Comparison of ENCODE assay signal across 9 cellular contexts in the genomic region with DNA sequence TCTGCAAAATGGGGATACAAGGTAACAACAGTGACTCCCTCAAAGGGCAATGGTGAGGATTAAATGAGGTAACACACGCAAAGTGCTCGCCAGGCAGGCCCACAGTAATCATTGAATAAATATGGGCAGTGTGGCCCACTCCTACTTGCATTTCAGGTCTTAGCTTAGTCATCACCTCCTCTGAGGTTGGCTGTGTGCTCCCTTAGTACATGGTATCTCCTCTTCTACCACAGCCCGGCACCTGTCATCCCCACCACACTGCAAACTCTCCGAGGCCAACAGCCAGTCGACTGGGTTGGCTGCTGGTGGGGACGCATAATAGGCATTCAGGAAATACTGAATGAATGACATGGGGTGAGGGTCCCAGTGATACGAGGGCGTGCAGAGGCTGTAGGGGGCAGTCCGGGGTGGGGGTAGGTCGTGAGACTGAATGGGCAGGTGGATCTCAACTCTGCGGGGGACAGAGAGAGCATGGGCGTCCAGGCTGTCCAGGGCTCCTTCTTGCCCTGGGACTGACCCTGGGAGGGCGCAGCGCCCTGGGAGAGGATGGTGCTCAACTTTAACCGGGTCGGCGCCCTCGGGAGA. TPM values are rescaled to one million over a fixed set of nuclear protein-coding genes. Genes with fewer than 3 reads are reported as not detected.
DNase-seq lines count a peak whose midpoint lies in the region; ATAC-seq and TF ChIP-seq lines count a peak whose summit lies in the region.
"Had no signal": no experiment of that assay in that cellular context is flagged by ENCODE, and none has a peak within 500 bp of the region (broad histone marks: within the 10 kb centered on the region; RNA-seq: fewer than 3 reads in every experiment).

No MANE protein-coding gene starts in this region.

- H3K36me3 ChIP-seq in adrenal gland (replicated peaks in 1 of 2) (no peaks in the 10 kb centered on the region), stomach (no peaks in the 10 kb centered on the region)

- DNase-seq in NCI-H510A treated with DMSO at 0.1 percent for 48 hours (lab: John Stamatoyannopoulos, UW) (peak; percentile 5), NCI-H510A (lab: John Stamatoyannopoulos, UW) (no peak), adrenal gland (peak in 1 of 7 donors; percentile 31), left colon (no peak), stomach (peak; percentile 42), NCI-H1048 (lab: John Stamatoyannopoulos, UW) (no peak), occipital lobe (lab: John Stamatoyannopoulos, UW) (no peak)

- H3K27me3 ChIP-seq in adrenal gland (no peaks in the 10 kb centered on the region), stomach (peaks cover 0 to 20% (median 0%) of the 10 kb centered on the region in 3 donors)

- intact Hi-C loops in adrenal gland (cut with DNase I) (no loop called here), left colon (cut with DNase I, micrococcal nuclease) (no loop called here), stomach (cut with DNase I; ENCODE audit: low total_unique reads) (no loop called here)

- TF ChIP-seq POLR2A in adrenal gland (IDR thresholded peaks at IDR 0.05) (no peak), stomach (IDR thresholded peaks at IDR 0.05) (no peak)

- 13 to 25% (median 21%) methylated on average over 13 to 18 of the region's 18 CpGs for whole genome bisulfite sequencing in adrenal gland, 4 donors
- 12 to 24% (median 21%) methylated on average over 11 to 18 of the region's 18 CpGs for WGBS in stomach, 5 donors

- no peak for TF ChIP-seq EP300 in stomach (IDR thresholded peaks at IDR 0.05)

- H3K4me1 ChIP-seq in adrenal gland (replicated peaks in 1 of 2) (peaks cover 15 to 42% of the 10 kb centered on the region in 2 donors), stomach (peaks cover 28 to 59% (median 45%) of the 10 kb centered on the region in 4 donors)

- H3K4me3 ChIP-seq in adrenal gland (peak overlapping the region in 2 of 4 donors; percentile 79 to 91), stomach (peak overlapping the region; percentile 62 to 66 (median 64))

- ATAC-seq in left colon = peak; percentile 10
- no peak for ATAC-seq in GM19452 (IDR thresholded peaks at IDR 0.05; ENCODE audit: unreplicated experiment)

- H3K9me3 ChIP-seq in adrenal gland (replicated peaks in 1 of 3) (no peaks in the 10 kb centered on the region), stomach (no peaks in the 10 kb centered on the region)

- H3K27ac ChIP-seq in adrenal gland (peak overlapping the region in 3 of 5 donors; percentile 71 to 82 (median 82)), stomach (peak overlapping the region; percentile 86 to 94 (median 89))

- TF ChIP-seq CTCF in adrenal gland (IDR thresholded peaks at IDR 0.05) (no peak), stomach (IDR thresholded peaks at IDR 0.05) (no peak)

RNA-seq across cellular contexts. Expression of a gene that starts 0.4 kb away (rescaled TPM):
- 100 to 1,000 TPM in 2 of 8 donors, 10 to 100 TPM in 6; 46.2 to 176 (median 76.5) TPM for total RNA-seq in adrenal gland
- 100 to 1,000 TPM in 1 of 3 donors, 10 to 100 TPM in 2; 21.4 to 125 (median 24.8) TPM for polyA plus RNA-seq in adrenal gland
- total RNA-seq in left colon = 10 to 100 TPM; 12.9 to 21.3 TPM
- 10 to 100 TPM in 4 of 5 donors, not detected in 1; 15.2 to 59.8 (median 33.2) TPM for total RNA-seq in stomach
- 10 to 100 TPM in 2 of 3 donors, 1 to 10 TPM in 1; 9.4 to 31.3 (median 13.5) TPM for polyA plus RNA-seq in stomach
- 1.1 TPM for total RNA-seq in occipital lobe
- total RNA-seq: activated CD8-positive, alpha-beta memory T cell treated with anti-CD3 and anti-CD28 coated beads for 36 hours had no signal

Comparison
In these comparisons a context has a peak if more than half of its experiments do, and no peak if none do; other contexts are left out.
1. DNase-seq: peak in NCI-H510A treated with DMSO at 0.1 percent for 48 hours (single experiment) and stomach (single experiment); none in NCI-H510A (single experiment), left colon (0 of 2), NCI-H1048 (single experiment) and occipital lobe (single experiment).